In the genomic region with DNA sequence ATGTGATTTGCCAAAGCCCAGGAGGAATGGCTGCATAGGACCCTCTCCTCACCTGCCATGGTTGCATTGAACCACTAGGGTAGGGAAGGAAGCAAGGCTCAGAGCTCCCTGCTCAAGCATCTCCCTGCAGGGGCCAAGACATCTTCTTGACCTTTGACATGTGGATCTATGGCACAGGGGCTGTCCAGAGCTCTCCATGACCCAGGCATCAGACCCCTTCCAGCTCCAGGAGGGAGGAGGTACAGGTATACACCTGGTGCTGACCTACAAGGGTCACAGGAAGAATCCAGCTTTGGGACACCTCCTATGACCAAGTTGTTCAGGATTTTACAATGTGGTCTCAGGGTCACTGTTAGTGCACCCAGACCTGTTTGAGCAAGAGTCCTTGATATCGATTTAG, we compare ENCODE assay signal across 25 cellular contexts. TPM values are rescaled to one million over a fixed set of nuclear protein-coding genes. Genes with fewer than 3 reads are reported as not detected.
A peak's percentile ranks its signal among the peaks of the same experiment; 100 is the strongest.
DNase-seq lines count a peak whose midpoint lies in the region; ATAC-seq lines count a peak whose summit lies in the region.
"Had no signal": no experiment of that assay in that cellular context is flagged by ENCODE, and none has a peak within 500 bp of the region (broad histone marks: within the 10 kb centered on the region; RNA-seq: fewer than 3 reads in every experiment).

No MANE protein-coding gene starts in this region.

- no peaks in the 10 kb centered on the region for H3K27me3 Mint-ChIP-seq in activated T-cell treated with anti-CD3 and anti-CD28 coated beads, Interleukin-2, amount 50 U/mL, for 24 hours
- no peaks in the 10 kb centered on the region for H3K27me3 Mint-ChIP-seq in activated T-cell treated with anti-CD3 and anti-CD28 coated beads, Interleukin-2, amount 50 U/mL, for 4 hours (ENCODE audit: low read depth)
- no peaks in the 10 kb centered on the region for H3K27me3 Mint-ChIP-seq in IgD-negative memory B cell
- H3K27me3 Mint-ChIP-seq in effector memory CD8-positive, alpha-beta T cell = no peaks in the 10 kb centered on the region
- H3K27me3 Mint-ChIP-seq: stimulated activated naive CD8-positive, alpha-beta T cell treated with anti-CD3 and anti-CD28 coated beads, Interleukin-15, Interleukin-2, amounts not matched to agents 100 ng/mL and 50 ng/mL, for 24 hours had no signal

- peaks cover 64% of the 10 kb centered on the region for H3K4me1 Mint-ChIP-seq in activated T-cell treated with anti-CD3 and anti-CD28 coated beads, Interleukin-2, amount 50 U/mL, for 24 hours (ENCODE audit: low read depth)
- peaks cover 67% of the 10 kb centered on the region for H3K4me1 Mint-ChIP-seq in activated T-cell treated with anti-CD3 and anti-CD28 coated beads, Interleukin-2, amount 50 U/mL, for 4 hours (ENCODE audit: low read depth)
- peaks cover 41 to 50% (median 43%) of the 10 kb centered on the region in 3 donors for H3K4me1 Mint-ChIP-seq in IgD-negative memory B cell
- H3K4me1 Mint-ChIP-seq in effector memory CD8-positive, alpha-beta T cell (ENCODE audit: low read depth in 2 of 2) = peaks cover 80 to 87% of the 10 kb centered on the region in 2 donors
- H3K4me1 Mint-ChIP-seq in stimulated activated effector memory CD8-positive, alpha-beta T cell treated with anti-CD3 and anti-CD28 coated beads, Interleukin-12 subunit alpha, Interleukin-12 subunit beta, amount 100 ng/mL, for 72 hours = peaks cover 90% of the 10 kb centered on the region

- no peak for ATAC-seq in activated T-cell treated with anti-CD3 and anti-CD28 coated beads, Interleukin-2, amount 50 U/mL, for 4 hours
- no peak for ATAC-seq in effector memory CD8-positive, alpha-beta T cell (replicated peaks)
- no peak for ATAC-seq in stimulated activated effector memory CD8-positive, alpha-beta T cell treated with anti-CD3 and anti-CD28 coated beads, Interleukin-12 subunit alpha, Interleukin-12 subunit beta, amount 100 ng/mL, for 72 hours
- no peak for ATAC-seq in HG02938 (IDR thresholded peaks at IDR 0.05; ENCODE audit: unreplicated experiment)
- ATAC-seq: esophagus mucosa, gastrocnemius medialis, GM12878, WTC11 had no signal

- intact Hi-C loops in cardiac septum (cut with DNase I) = no loop called here

- peaks cover 6% of the 10 kb centered on the region for H3K9me3 Mint-ChIP-seq in activated T-cell treated with anti-CD3 and anti-CD28 coated beads, Interleukin-2, amount 50 U/mL, for 24 hours
- peaks cover 13% of the 10 kb centered on the region for H3K9me3 Mint-ChIP-seq in activated T-cell treated with anti-CD3 and anti-CD28 coated beads, Interleukin-2, amount 50 U/mL, for 4 hours
- peaks cover 3 to 5% (median 4%) of the 10 kb centered on the region in 3 donors for H3K9me3 Mint-ChIP-seq in IgD-negative memory B cell
- peaks cover 20 to 45% of the 10 kb centered on the region in 2 donors for H3K9me3 Mint-ChIP-seq in effector memory CD8-positive, alpha-beta T cell
- H3K9me3 Mint-ChIP-seq in stimulated activated effector memory CD8-positive, alpha-beta T cell treated with anti-CD3 and anti-CD28 coated beads, Interleukin-12 subunit alpha, Interleukin-12 subunit beta, amount 100 ng/mL, for 72 hours = peaks cover 15% of the 10 kb centered on the region

- H3K4me3 Mint-ChIP-seq in activated T-cell treated with anti-CD3 and anti-CD28 coated beads, Interleukin-2, amount 50 U/mL, for 24 hours = no peak overlapping the region
- no peak overlapping the region for H3K4me3 Mint-ChIP-seq in activated T-cell treated with anti-CD3 and anti-CD28 coated beads, Interleukin-2, amount 50 U/mL, for 4 hours
- H3K4me3 Mint-ChIP-seq in IgD-negative memory B cell = no peak overlapping the region
- peak overlapping the region in 1 of 2 donors; percentile 48 for H3K4me3 Mint-ChIP-seq in effector memory CD8-positive, alpha-beta T cell
- H3K4me3 Mint-ChIP-seq in stimulated activated effector memory CD8-positive, alpha-beta T cell treated with anti-CD3 and anti-CD28 coated beads, Interleukin-12 subunit alpha, Interleukin-12 subunit beta, amount 100 ng/mL, for 72 hours = no peak overlapping the region
- H3K4me3 Mint-ChIP-seq: activated naive CD4-positive, alpha-beta T cell treated with anti-CD3 and anti-CD28 coated beads for 36 hours; CD14-positive monocyte; stimulated activated naive CD8-positive, alpha-beta T cell treated with anti-CD3 and anti-CD28 coated beads, Interleukin-15, Interleukin-2, amounts not matched to agents 100 ng/mL and 50 ng/mL, for 24 hours; WTC11 had no signal

- H3K27ac Mint-ChIP-seq in activated T-cell treated with anti-CD3 and anti-CD28 coated beads, Interleukin-2, amount 50 U/mL, for 24 hours = no peak overlapping the region
- peak overlapping the region in 2 of 3 donors; percentile 37 to 72 for H3K27ac Mint-ChIP-seq in IgD-negative memory B cell
- peak overlapping the region; percentile 96 to 98 for H3K27ac Mint-ChIP-seq in effector memory CD8-positive, alpha-beta T cell
- peak overlapping the region; percentile 1 for H3K27ac Mint-ChIP-seq in stimulated activated effector memory CD8-positive, alpha-beta T cell treated with anti-CD3 and anti-CD28 coated beads, Interleukin-12 subunit alpha, Interleukin-12 subunit beta, amount 100 ng/mL, for 72 hours
- H3K27ac Mint-ChIP-seq: activated naive CD4-positive, alpha-beta T cell treated with anti-CD3 and anti-CD28 coated beads for 36 hours; WTC11 had no signal

- peaks cover 45% of the 10 kb centered on the region for H3K36me3 Mint-ChIP-seq in activated T-cell treated with anti-CD3 and anti-CD28 coated beads, Interleukin-2, amount 50 U/mL, for 24 hours (ENCODE audit: low read depth)
- H3K36me3 Mint-ChIP-seq in activated T-cell treated with anti-CD3 and anti-CD28 coated beads, Interleukin-2, amount 50 U/mL, for 4 hours (ENCODE audit: insufficient read depth) = peaks cover 42% of the 10 kb centered on the region
- H3K36me3 Mint-ChIP-seq in IgD-negative memory B cell = peaks cover 25% of the 10 kb centered on the region
- H3K36me3 Mint-ChIP-seq in effector memory CD8-positive, alpha-beta T cell (ENCODE audit: insufficient read depth) = peaks cover 66% of the 10 kb centered on the region
- H3K36me3 Mint-ChIP-seq in stimulated activated effector memory CD8-positive, alpha-beta T cell treated with anti-CD3 and anti-CD28 coated beads, Interleukin-12 subunit alpha, Interleukin-12 subunit beta, amount 100 ng/mL, for 72 hours = peaks cover 100% of the 10 kb centered on the region

- peak; percentile 25 for DNase-seq in activated T-cell treated with anti-CD3 and anti-CD28 coated beads, Interleukin-2, amount 50 U/mL, for 24 hours
- no peak for DNase-seq in activated T-cell treated with anti-CD3 and anti-CD28 coated beads, Interleukin-2, amount 50 U/mL, for 4 hours
- DNase-seq in effector memory CD8-positive, alpha-beta T cell = peak in 1 of 3 experiments; percentile 0
- peak; percentile 1 to 50 for DNase-seq in stimulated activated effector memory CD8-positive, alpha-beta T cell treated with anti-CD3 and anti-CD28 coated beads, Interleukin-12 subunit alpha, Interleukin-12 subunit beta, amount 100 ng/mL, for 72 hours (ENCODE audit: low spot score in 2 of 2)
- DNase-seq in NK-92 treated with Interleukin-12 subunit alpha and Interleukin-12 subunit beta, amount 100 ng/mL, for 24 hours (lab: John Stamatoyannopoulos, UW) = no peak
- no peak for DNase-seq in cardiac septum (ENCODE audit: low spot score)
- DNase-seq: activated naive CD4-positive, alpha-beta T cell treated with anti-CD3 and anti-CD28 coated beads for 36 hours; cerebellar nuclear complex; effector CD4-positive, alpha-beta T cell; gastrocnemius medialis; HCEC 1CT; hypothalamus; NCI-H1436; NCI-H2171; NCI-H524 treated with DMSO at 0.1 percent for 48 hours; small intestine; stimulated activated CD4-positive, alpha-beta T cell treated with anti-CD3 and anti-CD28 coated beads, Interleukin-2, amount 100 ng/mL, for 48 hours; thyroid gland had no signal

RNA-seq across cellular contexts. Expression of gene ASMTL, which starts 23.2 kb away (rescaled TPM):
- total RNA-seq in activated T-cell treated with anti-CD3 and anti-CD28 coated beads, Interleukin-2, amount 50 U/mL, for 4 hours = 10 to 100 TPM; 33.0 to 53.2 (median 36.9) TPM
- 50.1 TPM for polyA plus RNA-seq in IgD-negative memory B cell
- total RNA-seq in cardiac septum = 26.8 TPM

Comparison
In these comparisons a context has a peak if more than half of its experiments do, and no peak if none do; other contexts are left out.
1. DNase-seq: peak in activated T-cell treated with anti-CD3 and anti-CD28 coated beads, Interleukin-2, amount 50 U/mL, for 24 hours (single experiment) and stimulated activated effector memory CD8-positive, alpha-beta T cell treated with anti-CD3 and anti-CD28 coated beads, Interleukin-12 subunit alpha, Interleukin-12 subunit beta, amount 100 ng/mL, for 72 hours (2 of 2); none in activated T-cell treated with anti-CD3 and anti-CD28 coated beads, Interleukin-2, amount 50 U/mL, for 4 hours (single experiment), NK-92 treated with Interleukin-12 subunit alpha and Interleukin-12 subunit beta, amount 100 ng/mL, for 24 hours (single experiment) and cardiac septum (single experiment).